17 cellular contexts compared by ENCODE assay signal in the genomic region with DNA sequence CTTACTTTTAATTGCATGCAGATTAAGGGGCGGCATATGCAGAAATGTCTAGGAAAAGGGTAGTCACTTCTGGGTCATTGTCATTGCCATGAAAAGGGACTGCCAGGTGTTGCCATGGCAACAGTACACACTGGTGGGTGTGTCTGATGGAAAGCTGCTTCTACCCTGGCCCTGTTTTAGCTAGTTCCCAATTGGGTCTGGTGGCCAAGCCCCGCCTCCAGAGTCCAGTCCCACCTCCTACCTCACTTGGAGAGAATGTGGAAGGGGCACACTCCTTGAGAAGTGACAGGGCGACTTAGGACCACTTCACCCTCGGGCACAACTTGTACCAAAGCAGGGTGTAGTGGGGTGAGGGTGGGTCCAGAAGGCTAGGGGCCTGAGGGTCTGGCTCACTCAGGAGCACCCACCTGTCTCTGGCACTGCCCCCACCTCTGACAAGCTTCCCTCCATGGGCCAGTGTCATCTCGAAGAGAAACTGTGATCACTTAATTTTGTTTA.
A peak's percentile ranks its signal among the peaks of the same experiment; 100 is the strongest.
DNase-seq lines count a peak whose midpoint lies in the region; ATAC-seq and TF ChIP-seq lines count a peak whose summit lies in the region.
"Had no signal": no experiment of that assay in that cellular context is flagged by ENCODE, and none has a peak within 500 bp of the region (broad histone marks: within the 10 kb centered on the region; RNA-seq: fewer than 3 reads in every experiment).

No MANE protein-coding gene starts in this region.

- H3K9me3 ChIP-seq in lower lobe of right lung (no peaks in the 10 kb centered on the region), suprapubic skin (no peaks in the 10 kb centered on the region)
- H3K9me3 ChIP-seq: HAP-1 had no signal

- no peaks in the 10 kb centered on the region for H3K36me3 Mint-ChIP-seq in activated CD4-positive, alpha-beta T cell treated with anti-CD3 and anti-CD28 coated beads, Interleukin-2, amount 10 ng/mL, durations not matched to agents 24 days and 14 days (ENCODE audit: low read depth)

- H3K36me3 ChIP-seq in lower lobe of right lung (no peaks in the 10 kb centered on the region), suprapubic skin (no peaks in the 10 kb centered on the region)
- H3K36me3 ChIP-seq: HAP-1 had no signal

- TF ChIP-seq CTCF in lower lobe of right lung (IDR thresholded peaks at IDR 0.05) (no peak), suprapubic skin (IDR thresholded peaks at IDR 0.05) (no peak)

- no peaks in the 10 kb centered on the region for H3K27me3 Mint-ChIP-seq in activated CD4-positive, alpha-beta T cell treated with anti-CD3 and anti-CD28 coated beads, Interleukin-2, amount 10 ng/mL, durations not matched to agents 24 days and 14 days
- H3K27me3 Mint-ChIP-seq: CD4-positive, alpha-beta T cell had no signal

- H3K27ac ChIP-seq in lower lobe of right lung (no peak overlapping the region), suprapubic skin (no peak overlapping the region)
- H3K27ac ChIP-seq: HL-60 had no signal

- 82% methylated on average over 4 of the region's 5 CpGs for WGBS in suprapubic skin

- no peak for TF ChIP-seq POLR2A in suprapubic skin (IDR thresholded peaks at IDR 0.05)

- H3K4me3 ChIP-seq in lower lobe of right lung (no peak overlapping the region), suprapubic skin (no peak overlapping the region)
- H3K4me3 ChIP-seq: HAP-1 had no signal

- H3K9me3 Mint-ChIP-seq in activated CD4-positive, alpha-beta T cell treated with anti-CD3 and anti-CD28 coated beads, Interleukin-2, amount 10 ng/mL, durations not matched to agents 24 days and 14 days: no peaks in the 10 kb centered on the region
- H3K9me3 Mint-ChIP-seq: CD4-positive, alpha-beta T cell had no signal

- intact Hi-C loops in Right ventricle myocardium inferior (cut with DNase I) (no loop called here), left ventricle myocardium superior (cut with micrococcal nuclease) (no loop called here), lower lobe of right lung (cut with DNase I) (no loop called here)
- intact Hi-C loops in activated CD4-positive, alpha-beta T cell treated with anti-CD3 and anti-CD28 coated beads, Interleukin-2, amount 10 ng/mL, durations not matched to agents 24 days and 14 days (cut with micrococcal nuclease): no loop called here

- H3K27me3 ChIP-seq in lower lobe of right lung (ENCODE audit: low read depth) (peaks cover 4% of the 10 kb centered on the region), suprapubic skin (peaks cover 22% of the 10 kb centered on the region)

- no peaks in the 10 kb centered on the region for H3K4me1 Mint-ChIP-seq in activated CD4-positive, alpha-beta T cell treated with anti-CD3 and anti-CD28 coated beads, Interleukin-2, amount 10 ng/mL, durations not matched to agents 24 days and 14 days

- no peaks in the 10 kb centered on the region for H3K4me1 ChIP-seq in lower lobe of right lung
- no peaks in the 10 kb centered on the region for H3K4me1 ChIP-seq in suprapubic skin
- H3K4me1 ChIP-seq: HAP-1 had no signal

- ATAC-seq in Right ventricle myocardium inferior (no peak), left ventricle myocardium superior (no peak), lower lobe of right lung (peak; percentile 33 to 57), HG03097 (IDR thresholded peaks at IDR 0.05; ENCODE audit: low FRiP score, unreplicated experiment) (no peak)
- ATAC-seq: SK-N-SH treated with all-trans-retinoic acid at 6 μM for 48 hours had no signal

- H3K27ac Mint-ChIP-seq in activated CD4-positive, alpha-beta T cell treated with anti-CD3 and anti-CD28 coated beads, Interleukin-2, amount 10 ng/mL, durations not matched to agents 24 days and 14 days: no peak overlapping the region
- H3K27ac Mint-ChIP-seq: CD4-positive, alpha-beta T cell had no signal

- no peak overlapping the region for H3K4me3 Mint-ChIP-seq in activated CD4-positive, alpha-beta T cell treated with anti-CD3 and anti-CD28 coated beads, Interleukin-2, amount 10 ng/mL, durations not matched to agents 24 days and 14 days
- H3K4me3 Mint-ChIP-seq: CD4-positive, alpha-beta T cell had no signal

- no peak for TF ChIP-seq EP300 in suprapubic skin (IDR thresholded peaks at IDR 0.05)

- DNase-seq in Right ventricle myocardium inferior (ENCODE audit: missing footprints) (peak; percentile 14), left ventricle myocardium superior (no peak), NCI-H748 treated with DMSO at 0.1 percent for 48 hours (lab: John Stamatoyannopoulos, UW) (peak; percentile 1), lower lobe of right lung (no peak), suprapubic skin (ENCODE audit: low spot score in 2 of 2) (no peak), cerebellar nuclear complex (lab: John Stamatoyannopoulos, UW) (no peak)
- no peak for DNase-seq in activated CD4-positive, alpha-beta T cell treated with anti-CD3 and anti-CD28 coated beads, Interleukin-2, amount 10 ng/mL, durations not matched to agents 24 days and 14 days
- DNase-seq: CD4-positive, alpha-beta T cell; KG1; NCI-H146; NCI-H2081 treated with DMSO at 0.1 percent for 48 hours; NCI-H226; SHP77 had no signal

Comparison
In these comparisons a context has a peak if more than half of its experiments do, and no peak if none do; other contexts are left out.
1. DNase-seq: peak in Right ventricle myocardium inferior (single experiment) and NCI-H748 treated with DMSO at 0.1 percent for 48 hours (single experiment); none in left ventricle myocardium superior (single experiment), lower lobe of right lung (single experiment), suprapubic skin (0 of 2), cerebellar nuclear complex (0 of 2) and activated CD4-positive, alpha-beta T cell treated with anti-CD3 and anti-CD28 coated beads, Interleukin-2, amount 10 ng/mL, durations not matched to agents 24 days and 14 days (single experiment).
2. ATAC-seq: peak in lower lobe of right lung (2 of 2); none in Right ventricle myocardium inferior (single experiment), left ventricle myocardium superior (single experiment) and HG03097 (single experiment).